In genomic region chr14:64914237-64914971, GRCh38 we compare ENCODE assay signal across 8 cellular contexts. TPM values are rescaled to one million over a fixed set of nuclear protein-coding genes. Genes with fewer than 3 reads are reported as not detected.
DNase-seq lines count a peak whose midpoint lies in the region; ATAC-seq lines count a peak whose summit lies in the region.

Gene CHURC1 (plus strand): TSS chr14:64914455. CDS start chr14:64914496, 41 bp downstream.

- H4K20me1 ChIP-seq in BLaER1 = peaks cover 30% of the 10 kb centered on the region

- H3K36me3 ChIP-seq in BLaER1 = peaks cover 18% of the 10 kb centered on the region; the same call in 1 of the 2 replicates

- DNase-seq in NCI-H69 (lab: John Stamatoyannopoulos, UW) = peak; percentile 100
- peak; percentile 99 for DNase-seq in activated CD4-positive, alpha-beta T cell treated with anti-CD3 and anti-CD28 coated beads, Interleukin-2, amount 10 ng/mL, durations not matched to agents 7 days and 5 days
- DNase-seq in cortex of kidney (lab: John Stamatoyannopoulos, UW) = peak; percentile 66
- DNase-seq in left colon = peak; percentile 100
- peak; percentile 97 for DNase-seq in stimulated activated CD4-positive, alpha-beta T cell treated with anti-CD3 and anti-CD28 coated beads, Interleukin-1b, Interleukin-23, amount 100 ng/mL, for 48 hours

- peak within 1 kb of the TSS; percentile 98 for H3K9ac ChIP-seq in BLaER1

- no peaks in the 10 kb centered on the region for H3K27me3 ChIP-seq in BLaER1

- no peaks in the 10 kb centered on the region; the same call in 1 of the 2 replicates for H3K9me3 ChIP-seq in BLaER1

- peaks cover 7% of the 10 kb centered on the region for H3K27me3 Mint-ChIP-seq in activated CD4-positive, alpha-beta T cell treated with anti-CD3 and anti-CD28 coated beads, Interleukin-2, amount 10 ng/mL, durations not matched to agents 7 days and 5 days

- CTCF ChIA-PET in activated CD4-positive, alpha-beta T cell treated with anti-CD3 and anti-CD28 coated beads, Interleukin-2, amount 10 ng/mL, durations not matched to agents 7 days and 5 days (lab: Charles Lee) = interaction anchor here (0.8 to 1.8 kb wide), 5 partner anchors 10 to 101 kb away, joined by 3 to 9 read pairs (median 4); no protein-coding TSS in a partner anchor

- ATAC-seq in GM19328 (IDR thresholded peaks at IDR 0.05; ENCODE audit: unreplicated experiment) (peak; percentile 95), HG03520 (IDR thresholded peaks at IDR 0.05; ENCODE audit: unreplicated experiment) (peak; percentile 87), left colon (peak; percentile 99)

- intact Hi-C loops in left colon (cut with DNase I, micrococcal nuclease) = no loop called here

- H3K4me1 ChIP-seq in BLaER1 = peaks cover 23% of the 10 kb centered on the region

- POLR2A ChIA-PET in activated CD4-positive, alpha-beta T cell treated with anti-CD3 and anti-CD28 coated beads, Interleukin-2, amount 10 ng/mL, durations not matched to agents 7 days and 5 days (lab: Charles Lee) = interaction anchor here (0.6 to 1.1 kb wide), 2 partner anchors 13 to 25 kb away, joined by 4 to 5 read pairs; no protein-coding TSS in a partner anchor

- H3K4me3 Mint-ChIP-seq in activated CD4-positive, alpha-beta T cell treated with anti-CD3 and anti-CD28 coated beads, Interleukin-2, amount 10 ng/mL, durations not matched to agents 7 days and 5 days = peak within 1 kb of the TSS; percentile 87

- H3K27ac Mint-ChIP-seq in activated CD4-positive, alpha-beta T cell treated with anti-CD3 and anti-CD28 coated beads, Interleukin-2, amount 10 ng/mL, durations not matched to agents 7 days and 5 days = peak within 1 kb of the TSS; percentile 93

- H3K4me2 ChIP-seq in BLaER1 = peak within 1 kb of the TSS; percentile 88

- peak within 1 kb of the TSS; percentile 97 for H3K27ac ChIP-seq in BLaER1

- no peaks in the 10 kb centered on the region for H3K9me3 Mint-ChIP-seq in activated CD4-positive, alpha-beta T cell treated with anti-CD3 and anti-CD28 coated beads, Interleukin-2, amount 10 ng/mL, durations not matched to agents 7 days and 5 days

- peak within 1 kb of the TSS; percentile 97 for H3K4me3 ChIP-seq in BLaER1

- H3K36me3 Mint-ChIP-seq in activated CD4-positive, alpha-beta T cell treated with anti-CD3 and anti-CD28 coated beads, Interleukin-2, amount 10 ng/mL, durations not matched to agents 7 days and 5 days (ENCODE audit: low read depth) = peaks cover 32% of the 10 kb centered on the region

- H3K4me1 Mint-ChIP-seq in activated CD4-positive, alpha-beta T cell treated with anti-CD3 and anti-CD28 coated beads, Interleukin-2, amount 10 ng/mL, durations not matched to agents 7 days and 5 days = peaks cover 43% of the 10 kb centered on the region

RNA-seq across cellular contexts. Expression of gene CHURC1, which starts in this region (rescaled TPM):
- 10 to 100 TPM; 65.2 to 82.9 TPM for total RNA-seq in activated CD4-positive, alpha-beta T cell treated with anti-CD3 and anti-CD28 coated beads, Interleukin-2, amount 10 ng/mL, durations not matched to agents 7 days and 5 days
- 10 to 100 TPM; 48.6 to 50.8 TPM for total RNA-seq in left colon

Comparison
In these comparisons a context has a peak if more than half of its experiments do, and no peak if none do; other contexts are left out.
1. Peak in every context shown above with its lines: DNase-seq, ATAC-seq, H3K4me3 ChIP-seq and H3K27ac ChIP-seq.